ENCODE assay signal across 21 cellular contexts in the genomic region with DNA sequence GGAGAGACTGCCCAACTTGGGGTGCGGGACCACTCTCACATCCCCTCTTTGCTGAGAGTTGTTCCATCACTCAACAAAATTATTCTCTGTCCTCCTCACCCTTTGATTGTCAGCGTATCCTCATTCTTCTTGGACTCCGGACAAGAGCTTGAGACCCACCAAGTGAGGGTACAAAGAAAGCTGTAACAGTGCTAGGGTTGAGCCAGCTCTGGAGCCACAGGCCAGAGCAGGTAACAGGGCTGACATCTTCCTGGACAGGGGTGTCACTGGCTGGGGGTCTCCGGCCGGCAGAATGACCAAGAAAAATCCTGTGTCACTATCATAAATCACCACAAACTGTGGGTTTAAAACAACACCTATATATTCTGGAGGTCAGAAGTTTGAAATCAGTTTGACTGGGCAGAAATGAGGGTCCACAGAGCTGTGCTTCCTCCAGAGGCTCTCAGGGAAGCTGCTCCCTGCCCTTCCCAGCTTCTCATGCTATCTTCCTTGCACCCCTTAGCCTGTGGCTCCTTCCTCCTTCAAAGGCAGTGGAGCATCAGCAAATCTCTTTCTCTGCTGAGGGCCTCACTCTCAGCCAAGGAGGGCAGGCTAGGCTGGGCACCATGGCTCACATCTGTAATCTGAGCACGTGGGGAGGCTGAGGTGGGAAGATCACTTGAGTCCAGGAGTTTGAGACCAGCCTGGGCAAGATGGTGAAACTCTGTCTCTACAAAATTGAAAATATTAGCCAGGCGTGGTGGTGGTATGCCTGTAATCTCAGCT. TPM values are rescaled to one million over a fixed set of nuclear protein-coding genes. Genes with fewer than 3 reads are reported as not detected.
"Had no signal": no experiment of that assay in that cellular context is flagged by ENCODE, and none has a peak within 500 bp of the region (broad histone marks: within the 10 kb centered on the region; RNA-seq: fewer than 3 reads in every experiment).

No MANE protein-coding gene starts in this region.

- H3K36me3 ChIP-seq: brain microvascular endothelial cell, pancreas, thyroid gland had no signal

- H3K27ac Mint-ChIP-seq: activated CD4-positive, alpha-beta memory T cell treated with anti-CD3 and anti-CD28 coated beads for 36 hours; activated CD8-positive, alpha-beta memory T cell treated with anti-CD3 and anti-CD28 coated beads, Interleukin-2, amount 10 ng/mL, durations not matched to agents 7 days and 5 days; activated naive CD8-positive, alpha-beta T cell treated with anti-CD3 and anti-CD28 coated beads for 36 hours; activated T-cell treated with anti-CD3 and anti-CD28 coated beads, Interleukin-2, amount 50 U/mL, for 24 hours; nephron; stimulated activated memory B cell treated with anti-CD40 and anti-IgM and Interleukin-4, amounts not matched to agents 10 μg/mL and 1 μg/mL and 100 μg/mL, for 72 hours had no signal

- H3K9me3 Mint-ChIP-seq: activated CD4-positive, alpha-beta memory T cell treated with anti-CD3 and anti-CD28 coated beads for 36 hours; activated naive CD8-positive, alpha-beta T cell treated with anti-CD3 and anti-CD28 coated beads for 36 hours; activated T-cell treated with anti-CD3 and anti-CD28 coated beads, Interleukin-2, amount 50 U/mL, for 24 hours; effector memory CD8-positive, alpha-beta T cell; immature natural killer cell; nephron; stimulated activated memory B cell treated with anti-CD40 and anti-IgM and Interleukin-4, amounts not matched to agents 10 μg/mL and 1 μg/mL and 100 μg/mL, for 72 hours had no signal

- H3K9me3 ChIP-seq: pancreas, thyroid gland had no signal

- H3K4me3 ChIP-seq: pancreas, thyroid gland had no signal

- H3K27me3 ChIP-seq: brain microvascular endothelial cell, pancreas, thyroid gland had no signal

- H3K27me3 Mint-ChIP-seq: activated CD4-positive, alpha-beta memory T cell treated with anti-CD3 and anti-CD28 coated beads for 36 hours; activated CD8-positive, alpha-beta memory T cell treated with anti-CD3 and anti-CD28 coated beads, Interleukin-2, amount 10 ng/mL, durations not matched to agents 7 days and 5 days; activated naive CD8-positive, alpha-beta T cell treated with anti-CD3 and anti-CD28 coated beads for 36 hours; activated T-cell treated with anti-CD3 and anti-CD28 coated beads, Interleukin-2, amount 50 U/mL, for 24 hours; effector memory CD8-positive, alpha-beta T cell had no signal

- DNase-seq: activated CD4-positive, alpha-beta memory T cell treated with anti-CD3 and anti-CD28 coated beads for 36 hours; activated CD4-positive, alpha-beta T cell treated with anti-CD3 and anti-CD28 coated beads for 1 hour; activated CD8-positive, alpha-beta memory T cell treated with anti-CD3 and anti-CD28 coated beads, Interleukin-2, amount 10 ng/mL, durations not matched to agents 7 days and 5 days; activated naive CD8-positive, alpha-beta T cell treated with anti-CD3 and anti-CD28 coated beads for 36 hours; activated T-cell treated with anti-CD3 and anti-CD28 coated beads, Interleukin-2, amount 50 U/mL, for 24 hours; amygdala; brain microvascular endothelial cell; cerebellar nuclear complex; dermis blood vessel endothelial cell; effector memory CD8-positive, alpha-beta T cell; foreskin melanocyte; head of caudate nucleus; immature natural killer cell; stimulated activated CD4-positive, alpha-beta T cell treated with anti-CD3 and anti-CD28 coated beads, Interleukin-2, amount 100 ng/mL, for 48 hours; T1000; thyroid gland had no signal

- ATAC-seq: activated CD8-positive, alpha-beta memory T cell treated with anti-CD3 and anti-CD28 coated beads, Interleukin-2, amount 10 ng/mL, durations not matched to agents 7 days and 5 days; effector memory CD8-positive, alpha-beta T cell; pancreas; stimulated activated memory B cell treated with anti-CD40 and anti-IgM and Interleukin-4, amounts not matched to agents 10 μg/mL and 1 μg/mL and 100 μg/mL, for 72 hours had no signal

- H3K27ac ChIP-seq: brain microvascular endothelial cell, pancreas, thyroid gland had no signal

- FAIRE-seq: pancreas had no signal

- H3K36me3 Mint-ChIP-seq: activated CD4-positive, alpha-beta memory T cell treated with anti-CD3 and anti-CD28 coated beads for 36 hours; activated CD8-positive, alpha-beta memory T cell treated with anti-CD3 and anti-CD28 coated beads, Interleukin-2, amount 10 ng/mL, durations not matched to agents 7 days and 5 days; activated naive CD8-positive, alpha-beta T cell treated with anti-CD3 and anti-CD28 coated beads for 36 hours; immature natural killer cell; stimulated activated memory B cell treated with anti-CD40 and anti-IgM and Interleukin-4, amounts not matched to agents 10 μg/mL and 1 μg/mL and 100 μg/mL, for 72 hours had no signal

- H3K4me3 Mint-ChIP-seq: activated CD4-positive, alpha-beta memory T cell treated with anti-CD3 and anti-CD28 coated beads for 36 hours; activated CD8-positive, alpha-beta memory T cell treated with anti-CD3 and anti-CD28 coated beads, Interleukin-2, amount 10 ng/mL, durations not matched to agents 7 days and 5 days; activated naive CD8-positive, alpha-beta T cell treated with anti-CD3 and anti-CD28 coated beads for 36 hours; activated T-cell treated with anti-CD3 and anti-CD28 coated beads, Interleukin-2, amount 50 U/mL, for 24 hours; effector memory CD8-positive, alpha-beta T cell; immature natural killer cell; nephron; stimulated activated memory B cell treated with anti-CD40 and anti-IgM and Interleukin-4, amounts not matched to agents 10 μg/mL and 1 μg/mL and 100 μg/mL, for 72 hours had no signal

RNA-seq across cellular contexts. Expression of a gene that starts 6.7 kb away (rescaled TPM):
- total RNA-seq: activated CD4-positive, alpha-beta memory T cell treated with anti-CD3 and anti-CD28 coated beads for 36 hours; activated CD8-positive, alpha-beta memory T cell treated with anti-CD3 and anti-CD28 coated beads, Interleukin-2, amount 10 ng/mL, durations not matched to agents 7 days and 5 days; activated naive CD8-positive, alpha-beta T cell treated with anti-CD3 and anti-CD28 coated beads for 36 hours; dermis blood vessel endothelial cell; fibroblast of lung; lung microvascular endothelial cell had no signal
- polyA plus RNA-seq: fibroblast of lung had no signal
